Comparison of ENCODE assay signal across 16 cellular contexts in genomic region chr16:58885528-58886170, GRCh38.
DNase-seq lines count a peak whose midpoint lies in the region; ATAC-seq and TF ChIP-seq lines count a peak whose summit lies in the region.
"Had no signal": no experiment of that assay in that cellular context is flagged by ENCODE, and none has a peak within 500 bp of the region (broad histone marks: within the 10 kb centered on the region; RNA-seq: fewer than 3 reads in every experiment).

No MANE protein-coding gene starts in this region.

- no peaks in the 10 kb centered on the region for H3K27me3 ChIP-seq in dorsolateral prefrontal cortex
- H3K27me3 ChIP-seq: brain microvascular endothelial cell had no signal

- intact Hi-C loops in dorsolateral prefrontal cortex (cut with DNase I): no loop called here

- no peak for TF ChIP-seq CTCF in dorsolateral prefrontal cortex (IDR thresholded peaks at IDR 0.05 in 54 of 56, conservative IDR thresholded peaks at IDR 0.05 in 2 of 56; ENCODE audit: low read depth in 1 of 56, partially characterized antibody in 56 of 56)

- ATAC-seq in GM19397 (IDR thresholded peaks at IDR 0.05; ENCODE audit: unreplicated experiment) (peak; percentile 49), HG02884 (IDR thresholded peaks at IDR 0.05; ENCODE audit: unreplicated experiment) (peak; percentile 43)
- ATAC-seq: K562 had no signal

- H3K4me3 ChIP-seq in dorsolateral prefrontal cortex: no peak overlapping the region
- H3K4me3 ChIP-seq: K562 had no signal

- no peak overlapping the region for H3K27ac ChIP-seq in dorsolateral prefrontal cortex
- H3K27ac ChIP-seq: brain microvascular endothelial cell had no signal

- DNase-seq in EL (peak; percentile 55), LHCN-M2 (ENCODE audit: low read depth) (peak; percentile 32), dorsolateral prefrontal cortex (no peak), OCI-M1 (lab: John Stamatoyannopoulos, UW) (no peak), NCI-H2107 (lab: John Stamatoyannopoulos, UW) (no peak)
- DNase-seq in stimulated activated CD4-positive, alpha-beta T cell treated with anti-CD3 and anti-CD28 coated beads, Interleukin-4, amount 100 ng/mL, for 24 hours: no peak
- DNase-seq: activated CD4-positive, alpha-beta memory T cell treated with anti-CD3 and anti-CD28 coated beads for 36 hours; activated naive CD4-positive, alpha-beta T cell treated with anti-CD3 and anti-CD28 coated beads for 36 hours; brain microvascular endothelial cell; Caco-2; effector CD8-positive, alpha-beta T cell; NCI-H2171; posterior cingulate gyrus had no signal

Comparison
In these comparisons a context has a peak if more than half of its experiments do, and no peak if none do; other contexts are left out.
1. DNase-seq: peak in EL (single experiment) and LHCN-M2 (single experiment); none in dorsolateral prefrontal cortex (0 of 10), stimulated activated CD4-positive, alpha-beta T cell treated with anti-CD3 and anti-CD28 coated beads, Interleukin-4, amount 100 ng/mL, for 24 hours (single experiment), OCI-M1 (single experiment) and NCI-H2107 (single experiment).